Comparison of ENCODE assay signal across 11 cellular contexts in the genomic region with DNA sequence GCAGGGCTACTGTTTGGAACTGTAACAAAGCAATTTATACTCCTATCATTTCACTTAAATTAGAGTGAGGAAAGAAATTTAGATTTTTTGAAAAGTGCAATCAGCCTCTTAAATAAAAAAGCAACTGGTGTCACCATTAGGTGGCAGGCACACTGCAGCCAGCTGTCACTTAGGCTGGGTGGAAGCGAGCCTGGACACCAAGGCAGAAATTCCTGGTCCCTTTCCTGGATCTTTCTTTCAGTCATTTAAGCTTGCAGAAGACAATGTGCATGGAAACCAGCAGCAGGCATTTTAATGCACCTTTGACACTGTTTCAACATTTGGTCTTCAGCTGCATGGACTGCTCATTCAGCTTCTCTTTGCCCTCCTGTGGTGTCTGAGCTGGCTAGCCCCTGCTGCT.
A peak's percentile ranks its signal among the peaks of the same experiment; 100 is the strongest.
DNase-seq lines count a peak whose midpoint lies in the region; ATAC-seq, FAIRE-seq and TF ChIP-seq lines count a peak whose summit lies in the region.
"Had no signal": no experiment of that assay in that cellular context is flagged by ENCODE, and none has a peak within 500 bp of the region (broad histone marks: within the 10 kb centered on the region; RNA-seq: fewer than 3 reads in every experiment).

No MANE protein-coding gene starts in this region.

- H3K4me3 ChIP-seq in A549 (no peak overlapping the region), GM12875 (ENCODE audit: low read depth, low read length) (no peak overlapping the region), kidney (ENCODE audit: low read length in 2 of 2) (no peak overlapping the region)

- no peak overlapping the region for H3K9ac ChIP-seq in kidney (ENCODE audit: low read length in 2 of 2)

- TF ChIP-seq EP300 in A549 (IDR thresholded peaks at IDR 0.05) = no peak

- H3K27me3 ChIP-seq in CD4-positive, alpha-beta T cell (ENCODE audit: control insufficient read depth, insufficient read depth, low read length) = no peaks in the 10 kb centered on the region

- H3K27me3 Mint-ChIP-seq in CD4-positive, alpha-beta T cell = no peaks in the 10 kb centered on the region
- H3K27me3 Mint-ChIP-seq in natural killer cell (ENCODE audit: low read depth in 2 of 2) (no peaks in the 10 kb centered on the region), mesothelial cell of epicardium (ENCODE audit: low read depth) (no peaks in the 10 kb centered on the region)

- H3K4me2 ChIP-seq in A549 = no peak overlapping the region

- no peak for FAIRE-seq in A549 (lab: Jason Lieb, UNC)
- no peak for FAIRE-seq in kidney (lab: Jason Lieb, UNC)

- POLR2A ChIA-PET in A549 (lab: Yijun Ruan, JAX) = no interaction called here
- POLR2A ChIA-PET in CD4-positive, alpha-beta T cell (lab: Charles Lee) = no interaction called here

- peaks cover 4% of the 10 kb centered on the region; the same call in 1 of the 3 replicates for H3K9me3 ChIP-seq in A549
- no peaks in the 10 kb centered on the region for H3K9me3 ChIP-seq in kidney (ENCODE audit: control insufficient read depth in 1 of 2, low read length in 2 of 2)
- no peaks in the 10 kb centered on the region for H3K9me3 ChIP-seq in CD4-positive, alpha-beta T cell (ENCODE audit: control insufficient read depth, low read length)

- CTCF ChIA-PET in A549 (lab: Yijun Ruan, JAX) = interaction anchor here (0.5 to 1.6 kb wide), 3 partner anchors 13 to 1645 kb away, joined by 3 to 5 read pairs (median 4); no protein-coding TSS in a partner anchor
- CTCF ChIA-PET in CD4-positive, alpha-beta T cell (lab: Charles Lee) = no interaction called here

- no peak overlapping the region for H3K4me3 Mint-ChIP-seq in CD4-positive, alpha-beta T cell
- H3K4me3 Mint-ChIP-seq in natural killer cell (no peak overlapping the region), mesothelial cell of epicardium (no peak overlapping the region)
- H3K4me3 Mint-ChIP-seq: activated naive CD4-positive, alpha-beta T cell treated with anti-CD3 and anti-CD28 coated beads for 36 hours had no signal

- intact Hi-C loops in kidney (cut with DNase I) = loop anchor here (10.0 kb wide), 1 partner anchor 200 kb away; no protein-coding TSS in a partner anchor
- intact Hi-C loops in CD4-positive, alpha-beta T cell (cut with DNase I, micrococcal nuclease) = no loop called here
- intact Hi-C loops in natural killer cell (cut with micrococcal nuclease) = loop anchor here (10.0 kb wide), 1 partner anchor 60 kb away; a partner anchor contains a TSS

- no peaks in the 10 kb centered on the region for H3K4me1 Mint-ChIP-seq in CD4-positive, alpha-beta T cell (ENCODE audit: low read depth)
- H3K4me1 Mint-ChIP-seq in natural killer cell = no peaks in the 10 kb centered on the region
- peaks cover 4% of the 10 kb centered on the region for H3K4me1 Mint-ChIP-seq in mesothelial cell of epicardium

- no peak for TF ChIP-seq POLR2A in A549 (IDR thresholded peaks at IDR 0.05; ENCODE audit: low read length)

- H3K27ac ChIP-seq in A549 = no peak overlapping the region
- H3K27ac ChIP-seq in kidney (ENCODE audit: low read depth in 2 of 2, low read length in 2 of 2) = no peak overlapping the region
- no peak overlapping the region for H3K27ac ChIP-seq in CD4-positive, alpha-beta T cell (ENCODE audit: low read depth, low read length)

- DNase-seq in A549 (ENCODE audit: low read depth in 1 of 2, low spot score in 1 of 2) (peak in 1 of 2 experiments; percentile 10), SK-N-DZ (ENCODE audit: low spot score) (peak; percentile 49), kidney (no peak), natural killer cell (no peak), mesothelial cell of epicardium (ENCODE audit: low spot score in 2 of 2, unreplicated experiment in 2 of 2) (no peak)
- DNase-seq in CD4-positive, alpha-beta T cell = no peak
- DNase-seq in activated naive CD4-positive, alpha-beta T cell (lab: John Stamatoyannopoulos, UW) = no peak
- DNase-seq: activated naive CD4-positive, alpha-beta T cell treated with anti-CD3 and anti-CD28 coated beads for 36 hours; left cardiac atrium; stimulated activated CD4-positive, alpha-beta T cell treated with anti-CD3 and anti-CD28 coated beads, Interleukin-12 subunit alpha, Interleukin-12 subunit beta, amount 100 ng/mL, for 4 hours had no signal

- H3K36me3 Mint-ChIP-seq in CD4-positive, alpha-beta T cell (ENCODE audit: low read depth) = no peaks in the 10 kb centered on the region
- H3K36me3 Mint-ChIP-seq in natural killer cell (peaks cover 10% of the 10 kb centered on the region), mesothelial cell of epicardium (peaks cover 4% of the 10 kb centered on the region)

- H3K9me3 Mint-ChIP-seq in CD4-positive, alpha-beta T cell = peaks cover 5% of the 10 kb centered on the region
- peaks cover 12 to 16% of the 10 kb centered on the region in 2 donors for H3K9me3 Mint-ChIP-seq in natural killer cell
- H3K9me3 Mint-ChIP-seq in mesothelial cell of epicardium = peaks cover 20% of the 10 kb centered on the region

- peaks cover 9% of the 10 kb centered on the region; the same call in 1 of the 3 replicates for H3K4me1 ChIP-seq in A549
- no peaks in the 10 kb centered on the region for H3K4me1 ChIP-seq in kidney (ENCODE audit: control insufficient read depth in 1 of 2, insufficient read depth in 1 of 2, low read depth in 1 of 2, low read length in 2 of 2)

- TF ChIP-seq CTCF in A549 (IDR thresholded peaks at IDR 0.05) = peak; percentile 26; the same call in 1 of the 3 replicates
- 0 out of 2 replicates have a peak, but pooled peaks have one; percentile 25 for TF ChIP-seq CTCF in GM12875 (IDR thresholded peaks at IDR 0.05; ENCODE audit: borderline replicate concordance, insufficient read depth, low read depth, low read length)
- TF ChIP-seq CTCF in kidney (IDR thresholded peaks at IDR 0.05; ENCODE audit: borderline replicate concordance, extremely low read depth, insufficient read depth) = peak; percentile 29
- TF ChIP-seq CTCF in CD4-positive, alpha-beta T cell (IDR thresholded peaks at IDR 0.05) = no peak
- TF ChIP-seq CTCF in natural killer cell (IDR thresholded peaks at IDR 0.05) = no peak
- no peak for TF ChIP-seq CTCF in mesothelial cell of epicardium (IDR thresholded peaks at IDR 0.05; ENCODE audit: unreplicated experiment)

- peak in 1 of 2 experiments; percentile 38; a peak in 1 of 6 replicates for ATAC-seq in A549
- no peak for ATAC-seq in CD4-positive, alpha-beta T cell (ENCODE audit: poor library complexity)
- ATAC-seq in natural killer cell = no peak

- H3K27ac Mint-ChIP-seq in CD4-positive, alpha-beta T cell = no peak overlapping the region
- H3K27ac Mint-ChIP-seq in natural killer cell (no peak overlapping the region), mesothelial cell of epicardium (no peak overlapping the region)
- H3K27ac Mint-ChIP-seq: activated naive CD4-positive, alpha-beta T cell treated with anti-CD3 and anti-CD28 coated beads for 36 hours had no signal

- TF ChIP-seq RAD21 in A549 (conservative IDR thresholded peaks at IDR 0.05 in 1 of 2, IDR thresholded peaks at IDR 0.05 in 1 of 2) = peak in 1 of 2 experiments; percentile 45; a peak in 3 of 5 replicates

- H3K36me3 ChIP-seq in kidney (ENCODE audit: control insufficient read depth in 1 of 2, insufficient read depth in 2 of 2, low read length in 2 of 2) = no peaks in the 10 kb centered on the region

- WGBS in A549 (ENCODE audit: missing lambda C conversion rate) = 18% methylated on average over 1 of the region's 1 CpG

TF ChIP-seq in A549, 52 proteins besides CTCF, POLR2A, EP300 and RAD21:
- TF ChIP-seq SMC3 (IDR thresholded peaks at IDR 0.05) (peak; percentile 18; the same call in 1 of the 3 replicates), HEYL (CRISPR knock-in tag; IDR thresholded peaks at IDR 0.05) (no peak)

Comparison
In these comparisons a context has a peak if more than half of its experiments do, and no peak if none do; other contexts are left out.
1. CTCF ChIP-seq: peak in A549 (single experiment), GM12875 (single experiment) and kidney (single experiment); none in CD4-positive, alpha-beta T cell (single experiment), natural killer cell (single experiment) and mesothelial cell of epicardium (single experiment).
2. intact Hi-C loops: an anchor here in kidney (10.0 kb wide) and natural killer cell (10.0 kb wide); none called in CD4-positive, alpha-beta T cell.